40 cellular contexts compared by ENCODE assay signal in the genomic region with DNA sequence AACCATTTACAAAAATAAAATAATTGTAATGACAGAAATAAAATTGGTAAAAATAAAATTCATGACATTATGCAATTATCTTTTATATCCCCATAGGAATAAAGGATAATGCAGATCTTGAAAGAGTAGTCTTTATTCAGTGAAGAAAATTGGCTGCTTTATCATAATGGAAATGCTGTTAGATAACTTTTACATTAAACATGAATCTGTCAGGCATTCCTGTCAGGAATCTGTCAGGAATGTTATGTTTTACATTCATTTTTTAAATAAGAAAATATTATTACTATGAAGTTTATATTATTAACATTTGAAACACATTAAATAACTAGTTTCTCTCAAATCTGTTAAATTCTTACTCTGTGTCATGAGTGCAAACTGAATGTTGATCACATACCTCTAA.
"Had no signal": no experiment of that assay in that cellular context is flagged by ENCODE, and none has a peak within 500 bp of the region (broad histone marks: within the 10 kb centered on the region; RNA-seq: fewer than 3 reads in every experiment).

No MANE protein-coding gene starts in this region.

- H3K9me3 Mint-ChIP-seq: activated naive CD4-positive, alpha-beta T cell treated with anti-CD3 and anti-CD28 coated beads for 36 hours; activated naive CD4-positive, alpha-beta T cell treated with anti-CD3 and anti-CD28 coated beads, Interleukin-2, amount 10 ng/mL, durations not matched to agents 7 days and 5 days; activated naive CD4-positive, alpha-beta T cell treated with anti-CD3 and anti-CD28 coated beads, Interleukin-2, amount 50 U/mL, for 24 hours; activated naive CD4-positive, alpha-beta T cell treated with anti-CD3 and anti-CD28 coated beads, Interleukin-2, amount 50 U/mL, for 72 hours; activated naive CD8-positive, alpha-beta T cell treated with anti-CD3 and anti-CD28 coated beads for 36 hours; activated naive CD8-positive, alpha-beta T cell treated with anti-CD3 and anti-CD28 coated beads, Interleukin-2, amount 10 ng/mL, durations not matched to agents 7 days and 5 days; activated naive CD8-positive, alpha-beta T cell treated with anti-CD3 and anti-CD28 coated beads, Interleukin-2, amount 50 U/mL, for 24 hours; activated T-cell treated with anti-CD3 and anti-CD28 coated beads, Interleukin-2, amount 50 U/mL, for 24 hours; activated T-cell treated with anti-CD3 and anti-CD28 coated beads, Interleukin-2, amount 50 U/mL, for 4 hours; activated T-cell treated with anti-CD3 and anti-CD28 coated beads, Interleukin-2, amount 50 U/mL, for 72 hours; activated T-helper 1 cell treated with anti-CD3 and anti-CD28 coated beads, Interleukin-12 subunit alpha, Interleukin-12 subunit beta, Interleukin-2, Interleukin-4 antibody, amounts not matched to agents 30 ng/mL and 10 ng/mL and 1 ng/mL, durations not matched to agents 14 hours and 24 hours and 36 hours; activated T-helper 17 cell treated with anti-CD3 and anti-CD28 coated beads, Interleukin-2, amount 50 U/mL, for 72 hours; activated T-helper 2 cell treated with anti-CD3 and anti-CD28 coated beads, Interferon-gamma antibody, Interleukin-2, Interleukin-4, amounts not matched to agents 10 μg/mL and 5 μg/mL and 100 μg/mL, durations not matched to agents 14 hours and 24 hours and 36 hours; central memory CD8-positive, alpha-beta T cell had no signal

- H3K36me3 ChIP-seq: adrenal gland, ascending aorta, brain microvascular endothelial cell, breast epithelium, cardiac muscle cell had no signal

- FAIRE-seq: astrocyte, bronchial epithelial cell had no signal

- ATAC-seq: activated naive CD4-positive, alpha-beta T cell treated with anti-CD3 and anti-CD28 coated beads, Interleukin-2, amount 50 U/mL, for 72 hours; activated naive CD8-positive, alpha-beta T cell treated with anti-CD3 and anti-CD28 coated beads, Interleukin-2, amount 50 U/mL, for 24 hours; activated T-cell treated with anti-CD3 and anti-CD28 coated beads, Interleukin-2, amount 50 U/mL, for 4 hours; activated T-cell treated with anti-CD3 and anti-CD28 coated beads, Interleukin-2, amount 50 U/mL, for 72 hours; activated T-helper 17 cell treated with anti-CD3 and anti-CD28 coated beads, Interleukin-2, amount 50 U/mL, for 72 hours; body of pancreas had no signal

- H3K27me3 ChIP-seq: adrenal gland, ascending aorta, body of pancreas, brain microvascular endothelial cell, breast epithelium, cardiac muscle cell had no signal

- H3K27ac Mint-ChIP-seq: activated naive CD4-positive, alpha-beta T cell treated with anti-CD3 and anti-CD28 coated beads for 36 hours; activated naive CD4-positive, alpha-beta T cell treated with anti-CD3 and anti-CD28 coated beads, Interleukin-2, amount 10 ng/mL, durations not matched to agents 7 days and 5 days; activated naive CD4-positive, alpha-beta T cell treated with anti-CD3 and anti-CD28 coated beads, Interleukin-2, amount 50 U/mL, for 24 hours; activated naive CD4-positive, alpha-beta T cell treated with anti-CD3 and anti-CD28 coated beads, Interleukin-2, amount 50 U/mL, for 72 hours; activated naive CD8-positive, alpha-beta T cell; activated naive CD8-positive, alpha-beta T cell treated with anti-CD3 and anti-CD28 coated beads for 36 hours; activated naive CD8-positive, alpha-beta T cell treated with anti-CD3 and anti-CD28 coated beads, Interleukin-2, amount 10 ng/mL, durations not matched to agents 7 days and 5 days; activated naive CD8-positive, alpha-beta T cell treated with anti-CD3 and anti-CD28 coated beads, Interleukin-2, amount 50 U/mL, for 24 hours; activated T-cell treated with anti-CD3 and anti-CD28 coated beads, Interleukin-2, amount 50 U/mL, for 24 hours; activated T-cell treated with anti-CD3 and anti-CD28 coated beads, Interleukin-2, amount 50 U/mL, for 72 hours; activated T-helper 1 cell treated with anti-CD3 and anti-CD28 coated beads, Interleukin-12 subunit alpha, Interleukin-12 subunit beta, Interleukin-2, Interleukin-4 antibody, amounts not matched to agents 30 ng/mL and 10 ng/mL and 1 ng/mL, durations not matched to agents 14 hours and 24 hours and 36 hours; activated T-helper 17 cell treated with anti-CD3 and anti-CD28 coated beads, Interleukin-2, amount 50 U/mL, for 72 hours; activated T-helper 2 cell treated with anti-CD3 and anti-CD28 coated beads, Interferon-gamma antibody, Interleukin-2, Interleukin-4, amounts not matched to agents 10 μg/mL and 5 μg/mL and 100 μg/mL, durations not matched to agents 14 hours and 24 hours and 36 hours; brain had no signal

- DNase-seq: activated effector memory CD4-positive, alpha-beta T cell treated with anti-CD3 and anti-CD28 coated beads, Interleukin-2, amount 50 U/mL, for 16 hours; activated effector memory CD4-positive, alpha-beta T cell treated with Interleukin-2 at 50 U/mL for 16 hours; activated gamma-delta T cell; activated gamma-delta T cell treated with Interleukin-2 at 50 U/mL for 16 hours; activated naive CD4-positive, alpha-beta T cell; activated naive CD4-positive, alpha-beta T cell treated with anti-CD3 and anti-CD28 coated beads for 36 hours; activated naive CD4-positive, alpha-beta T cell treated with anti-CD3 and anti-CD28 coated beads, Interleukin-2, amount 10 ng/mL, durations not matched to agents 7 days and 5 days; activated naive CD4-positive, alpha-beta T cell treated with anti-CD3 and anti-CD28 coated beads, Interleukin-2, amount 50 U/mL, for 16 hours; activated naive CD4-positive, alpha-beta T cell treated with Interleukin-2 at 50 U/mL for 16 hours; activated naive CD8-positive, alpha-beta T cell treated with anti-CD3 and anti-CD28 coated beads for 36 hours; activated naive CD8-positive, alpha-beta T cell treated with anti-CD3 and anti-CD28 coated beads, Interleukin-2, amount 10 ng/mL, durations not matched to agents 7 days and 5 days; activated naive CD8-positive, alpha-beta T cell treated with anti-CD3 and anti-CD28 coated beads, Interleukin-2, amount 50 U/mL, for 24 hours; activated T-cell treated with anti-CD3 and anti-CD28 coated beads, Interleukin-2, amount 50 U/mL, for 1 hour; activated T-cell treated with anti-CD3 and anti-CD28 coated beads, Interleukin-2, amount 50 U/mL, for 24 hours; activated T-cell treated with anti-CD3 and anti-CD28 coated beads, Interleukin-2, amount 50 U/mL, for 4 hours; activated T-cell treated with anti-CD3 and anti-CD28 coated beads, Interleukin-2, amount 50 U/mL, for 48 hours; activated T-cell treated with anti-CD3 and anti-CD28 coated beads, Interleukin-2, amount 50 U/mL, for 72 hours; adrenal gland; amniotic stem cell; amygdala; anterior cingulate cortex; aorta; body of pancreas; brain microvascular endothelial cell; caudate nucleus; central memory CD4-positive, alpha-beta T cell; cerebellar nuclear complex had no signal

- H3K27ac ChIP-seq: adrenal gland, ascending aorta, body of pancreas, brain microvascular endothelial cell, breast epithelium, cardiac muscle cell had no signal

- H3K4me1 Mint-ChIP-seq: activated naive CD4-positive, alpha-beta T cell treated with anti-CD3 and anti-CD28 coated beads, Interleukin-2, amount 10 ng/mL, durations not matched to agents 7 days and 5 days; activated naive CD4-positive, alpha-beta T cell treated with anti-CD3 and anti-CD28 coated beads, Interleukin-2, amount 50 U/mL, for 24 hours; activated naive CD8-positive, alpha-beta T cell treated with anti-CD3 and anti-CD28 coated beads for 36 hours; activated naive CD8-positive, alpha-beta T cell treated with anti-CD3 and anti-CD28 coated beads, Interleukin-2, amount 10 ng/mL, durations not matched to agents 7 days and 5 days; activated naive CD8-positive, alpha-beta T cell treated with anti-CD3 and anti-CD28 coated beads, Interleukin-2, amount 50 U/mL, for 24 hours; activated T-helper 17 cell treated with anti-CD3 and anti-CD28 coated beads, Interleukin-2, amount 50 U/mL, for 72 hours; brain; central memory CD8-positive, alpha-beta T cell had no signal

- H3K9me3 ChIP-seq: adrenal gland, ascending aorta, body of pancreas, breast epithelium had no signal

- H3K4me1 ChIP-seq: adrenal gland, ascending aorta, body of pancreas, breast epithelium had no signal

- H3K27me3 Mint-ChIP-seq: activated naive CD4-positive, alpha-beta T cell treated with anti-CD3 and anti-CD28 coated beads, Interleukin-2, amount 10 ng/mL, durations not matched to agents 7 days and 5 days; activated naive CD4-positive, alpha-beta T cell treated with anti-CD3 and anti-CD28 coated beads, Interleukin-2, amount 50 U/mL, for 24 hours; activated naive CD8-positive, alpha-beta T cell; activated naive CD8-positive, alpha-beta T cell treated with anti-CD3 and anti-CD28 coated beads for 36 hours; activated naive CD8-positive, alpha-beta T cell treated with anti-CD3 and anti-CD28 coated beads, Interleukin-2, amount 10 ng/mL, durations not matched to agents 7 days and 5 days; activated naive CD8-positive, alpha-beta T cell treated with anti-CD3 and anti-CD28 coated beads, Interleukin-2, amount 50 U/mL, for 24 hours; activated T-cell treated with anti-CD3 and anti-CD28 coated beads, Interleukin-2, amount 50 U/mL, for 24 hours; activated T-helper 17 cell treated with anti-CD3 and anti-CD28 coated beads, Interleukin-2, amount 50 U/mL, for 72 hours; brain; central memory CD8-positive, alpha-beta T cell had no signal

- H3K4me3 ChIP-seq: adrenal gland, ascending aorta, body of pancreas, breast epithelium, cardiac muscle cell had no signal

- H3K4me3 Mint-ChIP-seq: activated naive CD4-positive, alpha-beta T cell treated with anti-CD3 and anti-CD28 coated beads for 36 hours; activated naive CD4-positive, alpha-beta T cell treated with anti-CD3 and anti-CD28 coated beads, Interleukin-2, amount 10 ng/mL, durations not matched to agents 7 days and 5 days; activated naive CD4-positive, alpha-beta T cell treated with anti-CD3 and anti-CD28 coated beads, Interleukin-2, amount 50 U/mL, for 24 hours; activated naive CD8-positive, alpha-beta T cell; activated naive CD8-positive, alpha-beta T cell treated with anti-CD3 and anti-CD28 coated beads for 36 hours; activated naive CD8-positive, alpha-beta T cell treated with anti-CD3 and anti-CD28 coated beads, Interleukin-2, amount 10 ng/mL, durations not matched to agents 7 days and 5 days; activated naive CD8-positive, alpha-beta T cell treated with anti-CD3 and anti-CD28 coated beads, Interleukin-2, amount 50 U/mL, for 24 hours; activated T-cell treated with anti-CD3 and anti-CD28 coated beads, Interleukin-2, amount 50 U/mL, for 24 hours; activated T-cell treated with anti-CD3 and anti-CD28 coated beads, Interleukin-2, amount 50 U/mL, for 4 hours; activated T-cell treated with anti-CD3 and anti-CD28 coated beads, Interleukin-2, amount 50 U/mL, for 72 hours; activated T-helper 1 cell treated with anti-CD3 and anti-CD28 coated beads, Interleukin-12 subunit alpha, Interleukin-12 subunit beta, Interleukin-2, Interleukin-4 antibody, amounts not matched to agents 30 ng/mL and 10 ng/mL and 1 ng/mL, durations not matched to agents 14 hours and 24 hours and 36 hours; activated T-helper 17 cell treated with anti-CD3 and anti-CD28 coated beads, Interleukin-2, amount 50 U/mL, for 72 hours; brain; central memory CD8-positive, alpha-beta T cell had no signal
